Comparison of ENCODE assay signal across 25 cellular contexts in genomic region chr9:21670374-21670773, GRCh38.
DNase-seq lines count a peak whose midpoint lies in the region; ATAC-seq, FAIRE-seq and TF ChIP-seq lines count a peak whose summit lies in the region.
"Had no signal": no experiment of that assay in that cellular context is flagged by ENCODE, and none has a peak within 500 bp of the region (broad histone marks: within the 10 kb centered on the region; RNA-seq: fewer than 3 reads in every experiment).

No MANE protein-coding gene starts in this region.

- H4K91ac ChIP-seq in trophoblast cell (ENCODE audit: low read depth, low read length): no peak overlapping the region

- no peak for DNase-seq in activated T-cell treated with anti-CD3 and anti-CD28 coated beads, Interleukin-2, amount 50 U/mL, for 24 hours
- DNase-seq in activated T-cell treated with anti-CD3 and anti-CD28 coated beads, Interleukin-2, amount 50 U/mL, for 1 hour: no peak
- DNase-seq in GM23248: peak; percentile 24
- no peak for DNase-seq in activated CD8-positive, alpha-beta T cell treated with anti-CD3 and anti-CD28 coated beads for 36 hours
- DNase-seq in keratinocyte (ENCODE audit: low read depth, low spot score): no peak
- no peak for DNase-seq in heart left ventricle
- DNase-seq in inferior parietal cortex (ENCODE audit: extremely low spot score): no peak
- DNase-seq in trophoblast cell: no peak
- DNase-seq: activated CD4-positive, alpha-beta memory T cell treated with anti-CD3 and anti-CD28 coated beads for 36 hours; amygdala; DMS 273 treated with DMSO at 0.1 percent for 48 hours; dorsolateral prefrontal cortex; GOT3; left ventricle myocardium inferior; RPMI8226; sigmoid colon; stimulated activated CD4-positive, alpha-beta T cell treated with anti-CD3 and anti-CD28 coated beads, Interleukin-15, amount 100 ng/mL, for 24 hours; uterus had no signal

- H3K79me2 ChIP-seq in GM23248 (ENCODE audit: insufficient read depth) (peaks cover 4% of the 10 kb centered on the region; the same call in 1 of the 2 replicates), keratinocyte (ENCODE audit: control insufficient read depth, insufficient read depth, low read length) (peaks cover under 1% of the 10 kb centered on the region), trophoblast cell (ENCODE audit: control insufficient read depth, insufficient read depth, low read length, poor library complexity) (no peaks in the 10 kb centered on the region)

- POLR2A ChIA-PET in activated CD8-positive, alpha-beta T cell treated with anti-CD3 and anti-CD28 coated beads for 36 hours (lab: Charles Lee): no interaction called here

- peak overlapping the region; percentile 17 for H3K27ac Mint-ChIP-seq in activated T-cell treated with anti-CD3 and anti-CD28 coated beads, Interleukin-2, amount 50 U/mL, for 24 hours
- H3K27ac Mint-ChIP-seq in activated CD8-positive, alpha-beta T cell treated with anti-CD3 and anti-CD28 coated beads for 36 hours: no peak overlapping the region
- H3K27ac Mint-ChIP-seq: activated CD4-positive, alpha-beta memory T cell treated with anti-CD3 and anti-CD28 coated beads for 36 hours; activated T-helper 1 cell treated with anti-CD3 and anti-CD28 coated beads, Interleukin-12 subunit alpha, Interleukin-12 subunit beta, Interleukin-2, Interleukin-4 antibody, amounts not matched to agents 30 ng/mL and 10 ng/mL and 1 ng/mL, durations not matched to agents 14 hours and 24 hours and 36 hours; neural progenitor cell; progenitor cell of endocrine pancreas had no signal

- H2BK5ac ChIP-seq in trophoblast cell (ENCODE audit: low read depth, low read length, poor library complexity): no peak overlapping the region

- H3K36me3 ChIP-seq in GM23248 (ENCODE audit: low read depth) (no peaks in the 10 kb centered on the region), keratinocyte (ENCODE audit: control insufficient read depth in 2 of 2, extremely low read depth in 1 of 2, insufficient read depth in 2 of 2, low read length in 2 of 2) (no peaks in the 10 kb centered on the region), heart left ventricle (no peaks in the 10 kb centered on the region), trophoblast cell (ENCODE audit: control insufficient read depth in 1 of 2, insufficient read depth in 2 of 2, low read length in 2 of 2) (no peaks in the 10 kb centered on the region)
- H3K36me3 ChIP-seq: BLaER1 treated with 17β-estradiol and CSF1 and Interleukin-3, amounts not matched to agents 10 nM and 100 nM; left ventricle myocardium inferior; neural progenitor cell; sigmoid colon; suprapubic skin; uterus had no signal

- H3K27me3 ChIP-seq in GM23248 (replicated peaks; ENCODE audit: insufficient read depth): no peaks in the 10 kb centered on the region
- H3K27me3 ChIP-seq in keratinocyte (ENCODE audit: control insufficient read depth, extremely low read depth, insufficient read depth, low read length): no peaks in the 10 kb centered on the region
- H3K27me3 ChIP-seq in heart left ventricle: no peaks in the 10 kb centered on the region
- H3K27me3 ChIP-seq in trophoblast cell (ENCODE audit: insufficient read depth, low read length): no peaks in the 10 kb centered on the region
- H3K27me3 ChIP-seq: BLaER1 treated with 17β-estradiol and CSF1 and Interleukin-3, amounts not matched to agents 10 nM and 100 nM; neural progenitor cell; sigmoid colon; suprapubic skin; uterus had no signal

- CTCF ChIA-PET in activated CD8-positive, alpha-beta T cell treated with anti-CD3 and anti-CD28 coated beads for 36 hours (lab: Charles Lee): interaction anchor here (1.5 to 1.6 kb wide), 2 partner anchors 38 to 204 kb away, joined by 5 read pairs; no protein-coding TSS in a partner anchor

- H3K14ac ChIP-seq in trophoblast cell (ENCODE audit: low read length): no peak overlapping the region

- no peak overlapping the region for H4K12ac ChIP-seq in trophoblast cell (ENCODE audit: low read depth, low read length)

- peaks cover 20% of the 10 kb centered on the region for H3F3A ChIP-seq in GM23248 (ENCODE audit: insufficient read depth)

- H3K27ac ChIP-seq in GM23248 (no peak overlapping the region), keratinocyte (ENCODE audit: control insufficient read depth, insufficient read depth, low read length) (no peak overlapping the region), heart left ventricle (no peak overlapping the region), trophoblast cell (ENCODE audit: low read depth, low read length) (no peak overlapping the region)
- H3K27ac ChIP-seq: BLaER1 treated with 17β-estradiol and CSF1 and Interleukin-3, amounts not matched to agents 10 nM and 100 nM; dorsolateral prefrontal cortex; left ventricle myocardium inferior; neural progenitor cell; sigmoid colon; SK-N-MC; suprapubic skin; uterus; VCaP had no signal

- dilution Hi-C loops in keratinocyte (cut with MboI; ENCODE audit: extremely low pct_ligation_motif_present, low sequenced_read_pairs): loop anchor here (10.0 kb wide), 1 partner anchor 116 kb away; no protein-coding TSS in a partner anchor

- no peaks in the 10 kb centered on the region for H3K9me1 ChIP-seq in keratinocyte (ENCODE audit: control insufficient read depth, extremely low read depth, insufficient read depth, low read length)

- no peak overlapping the region for H4K8ac ChIP-seq in trophoblast cell (ENCODE audit: low read depth, low read length)

- H3K9me2 ChIP-seq in GM23248 (ENCODE audit: insufficient read depth): no peaks in the 10 kb centered on the region

- H4K20me1 ChIP-seq in GM23248 (ENCODE audit: insufficient read depth) (no peaks in the 10 kb centered on the region), keratinocyte (ENCODE audit: control insufficient read depth, extremely low read depth, insufficient read depth, low read length) (no peaks in the 10 kb centered on the region)
- H4K20me1 ChIP-seq: BLaER1 treated with 17β-estradiol and CSF1 and Interleukin-3, amounts not matched to agents 10 nM and 100 nM had no signal

- no peak overlapping the region for H3K4me3 Mint-ChIP-seq in activated T-cell treated with anti-CD3 and anti-CD28 coated beads, Interleukin-2, amount 50 U/mL, for 24 hours
- no peak overlapping the region for H3K4me3 Mint-ChIP-seq in activated CD8-positive, alpha-beta T cell treated with anti-CD3 and anti-CD28 coated beads for 36 hours
- H3K4me3 Mint-ChIP-seq: activated CD4-positive, alpha-beta memory T cell treated with anti-CD3 and anti-CD28 coated beads for 36 hours; activated T-helper 1 cell treated with anti-CD3 and anti-CD28 coated beads, Interleukin-12 subunit alpha, Interleukin-12 subunit beta, Interleukin-2, Interleukin-4 antibody, amounts not matched to agents 30 ng/mL and 10 ng/mL and 1 ng/mL, durations not matched to agents 14 hours and 24 hours and 36 hours; neural progenitor cell had no signal

- no peak overlapping the region for H3K23ac ChIP-seq in trophoblast cell (ENCODE audit: low read length)

- H3K4me3 ChIP-seq in GM23248: no peak overlapping the region
- H3K4me3 ChIP-seq in keratinocyte (ENCODE audit: control insufficient read depth in 2 of 3, extremely low read depth in 1 of 3, insufficient read depth in 2 of 3, low read depth in 1 of 3, low read length in 3 of 3): no peak overlapping the region
- no peak overlapping the region for H3K4me3 ChIP-seq in heart left ventricle
- H3K4me3 ChIP-seq in trophoblast cell (ENCODE audit: low read depth, low read length): no peak overlapping the region
- H3K4me3 ChIP-seq: BLaER1 treated with 17β-estradiol and CSF1 and Interleukin-3, amounts not matched to agents 10 nM and 100 nM; dorsolateral prefrontal cortex; left ventricle myocardium inferior; neural progenitor cell; sigmoid colon; SK-N-MC; suprapubic skin; uterus had no signal

- TF ChIP-seq CTCF in activated CD8-positive, alpha-beta T cell treated with anti-CD3 and anti-CD28 coated beads for 36 hours (IDR thresholded peaks at IDR 0.05): no peak
- TF ChIP-seq CTCF in keratinocyte (optimal IDR thresholded peaks at IDR 0.05 in 1 of 3, IDR thresholded peaks at IDR 0.05 in 1 of 3, conservative IDR thresholded peaks at IDR 0.05 in 1 of 3; ENCODE audit: extremely low read depth in 1 of 3, insufficient read depth in 2 of 3, low read length in 3 of 3) (no peak), heart left ventricle (IDR thresholded peaks at IDR 0.05) (no peak)

- H3K9me3 Mint-ChIP-seq in activated T-cell treated with anti-CD3 and anti-CD28 coated beads, Interleukin-2, amount 50 U/mL, for 24 hours: no peaks in the 10 kb centered on the region
- H3K9me3 Mint-ChIP-seq in activated CD8-positive, alpha-beta T cell treated with anti-CD3 and anti-CD28 coated beads for 36 hours: no peaks in the 10 kb centered on the region
- H3K9me3 Mint-ChIP-seq: activated CD4-positive, alpha-beta memory T cell treated with anti-CD3 and anti-CD28 coated beads for 36 hours; activated T-helper 1 cell treated with anti-CD3 and anti-CD28 coated beads, Interleukin-12 subunit alpha, Interleukin-12 subunit beta, Interleukin-2, Interleukin-4 antibody, amounts not matched to agents 30 ng/mL and 10 ng/mL and 1 ng/mL, durations not matched to agents 14 hours and 24 hours and 36 hours; neural progenitor cell had no signal

- no peaks in the 10 kb centered on the region for H3K36me3 Mint-ChIP-seq in activated T-cell treated with anti-CD3 and anti-CD28 coated beads, Interleukin-2, amount 50 U/mL, for 24 hours (ENCODE audit: low read depth)
- H3K36me3 Mint-ChIP-seq in activated CD8-positive, alpha-beta T cell treated with anti-CD3 and anti-CD28 coated beads for 36 hours (ENCODE audit: low read depth): no peaks in the 10 kb centered on the region
- H3K36me3 Mint-ChIP-seq: activated CD4-positive, alpha-beta memory T cell treated with anti-CD3 and anti-CD28 coated beads for 36 hours; neural progenitor cell had no signal

- no peak overlapping the region for H3K4ac ChIP-seq in trophoblast cell (ENCODE audit: low read depth, low read length)

- in situ Hi-C loops in GM23248 (cut with MboI): no loop called here

- no peak overlapping the region for H2BK12ac ChIP-seq in trophoblast cell (ENCODE audit: low read length)

- H3K4me1 ChIP-seq in GM23248 (ENCODE audit: insufficient read depth) (peaks cover 39% of the 10 kb centered on the region), keratinocyte (ENCODE audit: control insufficient read depth, extremely low read depth, insufficient read depth, low read length) (peaks cover 9% of the 10 kb centered on the region), heart left ventricle (no peaks in the 10 kb centered on the region), trophoblast cell (ENCODE audit: control insufficient read depth in 1 of 2, insufficient read depth in 2 of 2, low read length in 2 of 2) (no peaks in the 10 kb centered on the region)
- H3K4me1 ChIP-seq: BLaER1 treated with 17β-estradiol and CSF1 and Interleukin-3, amounts not matched to agents 10 nM and 100 nM; left ventricle myocardium inferior; sigmoid colon; suprapubic skin; uterus had no signal

- H3K27me3 Mint-ChIP-seq in activated T-cell treated with anti-CD3 and anti-CD28 coated beads, Interleukin-2, amount 50 U/mL, for 24 hours: no peaks in the 10 kb centered on the region
- H3K27me3 Mint-ChIP-seq in activated CD8-positive, alpha-beta T cell treated with anti-CD3 and anti-CD28 coated beads for 36 hours: no peaks in the 10 kb centered on the region
- H3K27me3 Mint-ChIP-seq: progenitor cell of endocrine pancreas had no signal

- H3K79me1 ChIP-seq in trophoblast cell (ENCODE audit: low read length): no peaks in the 10 kb centered on the region

- WGBS in GM23248 (ENCODE audit: low coverage in 1 of 2, low lambda C conversion rate in 2 of 2, missing lambda C conversion rate in 2 of 2), 2 experiments: 90 to 91% methylated on average over 2 of the region's 2 CpGs
- 49 to 67% (median 58%) methylated on average over 2 of the region's 2 CpGs for WGBS in heart left ventricle, 4 donors
- WGBS in trophoblast cell (ENCODE audit: extremely low coverage, insufficient coverage, insufficient read length): no CpG with 5 or more reads among the region's 2 CpGs

- TF ChIP-seq POLR2A in heart left ventricle (IDR thresholded peaks at IDR 0.05): no peak

- intact Hi-C loops in activated CD8-positive, alpha-beta T cell treated with anti-CD3 and anti-CD28 coated beads for 36 hours (cut with micrococcal nuclease): no loop called here
- intact Hi-C loops in heart left ventricle (cut with DNase I): no loop called here

- peaks cover 31% of the 10 kb centered on the region for H3K4me1 Mint-ChIP-seq in activated T-cell treated with anti-CD3 and anti-CD28 coated beads, Interleukin-2, amount 50 U/mL, for 24 hours (ENCODE audit: low read depth)
- H3K4me1 Mint-ChIP-seq in activated CD8-positive, alpha-beta T cell treated with anti-CD3 and anti-CD28 coated beads for 36 hours (ENCODE audit: low read depth): peaks cover 17% of the 10 kb centered on the region

- FAIRE-seq in keratinocyte (lab: Jason Lieb, UNC): no peak

- H3K9me3 ChIP-seq in GM23248 (ENCODE audit: low read depth) (no peaks in the 10 kb centered on the region), keratinocyte (ENCODE audit: control insufficient read depth, low read depth, low read length) (no peaks in the 10 kb centered on the region), heart left ventricle (no peaks in the 10 kb centered on the region), trophoblast cell (ENCODE audit: insufficient read depth, low read depth, low read length) (no peaks in the 10 kb centered on the region)
- H3K9me3 ChIP-seq: BLaER1 treated with 17β-estradiol and CSF1 and Interleukin-3, amounts not matched to agents 10 nM and 100 nM; left ventricle myocardium inferior; sigmoid colon; suprapubic skin; uterus had no signal

- no peak overlapping the region for H3K9ac ChIP-seq in GM23248
- H3K9ac ChIP-seq in keratinocyte (ENCODE audit: control insufficient read depth, extremely low read depth, insufficient read depth, low read length): no peak overlapping the region
- no peak overlapping the region for H3K9ac ChIP-seq in trophoblast cell (ENCODE audit: low read length)
- H3K9ac ChIP-seq: BLaER1 treated with 17β-estradiol and CSF1 and Interleukin-3, amounts not matched to agents 10 nM and 100 nM; neural progenitor cell had no signal

- H3K4me2 ChIP-seq in GM23248 (ENCODE audit: unreplicated experiment): peak overlapping the region; percentile 22
- H3K4me2 ChIP-seq in keratinocyte (ENCODE audit: control insufficient read depth, extremely low read depth, insufficient read depth, low read depth, low read length): no peak overlapping the region
- no peak overlapping the region for H3K4me2 ChIP-seq in trophoblast cell (ENCODE audit: low read length)
- H3K4me2 ChIP-seq: BLaER1 treated with 17β-estradiol and CSF1 and Interleukin-3, amounts not matched to agents 10 nM and 100 nM; neural progenitor cell had no signal

- no peak overlapping the region for H2AK5ac ChIP-seq in trophoblast cell (ENCODE audit: low read length)

- peak overlapping the region; percentile 48 for H2AFZ ChIP-seq in GM23248
- peak overlapping the region; percentile 17 for H2AFZ ChIP-seq in keratinocyte (ENCODE audit: control insufficient read depth, low read length)
- no peak overlapping the region for H2AFZ ChIP-seq in trophoblast cell (ENCODE audit: insufficient read depth, low read length, poor library complexity)
- H2AFZ ChIP-seq: neural progenitor cell had no signal

- no peak overlapping the region for H2BK120ac ChIP-seq in trophoblast cell (ENCODE audit: insufficient read depth, low read length, poor library complexity)

- H3K18ac ChIP-seq in trophoblast cell (ENCODE audit: low read length): no peak overlapping the region

- peak; percentile 82 for ATAC-seq in activated CD8-positive, alpha-beta T cell treated with anti-CD3 and anti-CD28 coated beads for 36 hours
- ATAC-seq in heart left ventricle: no peak
